ENCODE assay signal across 19 cellular contexts in the genomic region with DNA sequence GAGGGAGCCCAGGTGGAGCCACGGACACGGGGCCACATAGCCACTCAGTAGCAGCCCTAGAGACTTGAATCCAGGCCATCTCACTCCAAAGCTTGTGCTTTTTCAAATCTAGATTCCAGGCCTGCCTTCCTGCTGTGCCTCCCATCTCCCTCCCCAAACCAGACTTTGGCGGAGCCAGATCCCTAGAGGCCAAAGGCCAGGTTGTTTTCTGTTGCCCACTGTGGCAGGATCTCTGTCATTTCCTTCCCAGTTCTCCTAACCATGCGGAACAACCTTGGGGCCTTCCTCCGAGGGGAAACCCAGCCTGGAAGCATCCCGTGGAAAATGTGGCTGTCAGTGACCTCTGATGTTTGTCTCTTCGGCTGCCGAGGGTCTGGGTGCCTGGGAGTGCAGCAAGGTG. TPM values are rescaled to one million over a fixed set of nuclear protein-coding genes. Genes with fewer than 3 reads are reported as not detected.
A peak's percentile ranks its signal among the peaks of the same experiment; 100 is the strongest.
DNase-seq lines count a peak whose midpoint lies in the region; ATAC-seq and TF ChIP-seq lines count a peak whose summit lies in the region.
"Had no signal": no experiment of that assay in that cellular context is flagged by ENCODE, and none has a peak within 500 bp of the region (broad histone marks: within the 10 kb centered on the region; RNA-seq: fewer than 3 reads in every experiment).

No MANE protein-coding gene starts in this region.

- H4K20me1 ChIP-seq in mammary epithelial cell (ENCODE audit: insufficient read depth, low read length), result no peaks in the 10 kb centered on the region

- no peaks in the 10 kb centered on the region for H3K36me3 Mint-ChIP-seq in activated naive CD4-positive, alpha-beta T cell treated with anti-CD3 and anti-CD28 coated beads, Interleukin-2, amount 50 U/mL, for 72 hours
- H3K36me3 Mint-ChIP-seq: activated naive CD4-positive, alpha-beta T cell treated with anti-CD3 and anti-CD28 coated beads, Interleukin-2, amount 50 U/mL, for 24 hours had no signal

- TF ChIP-seq CTCF in breast epithelium (IDR thresholded peaks at IDR 0.05) (no peak), mammary epithelial cell (conservative IDR thresholded peaks at IDR 0.05 in 1 of 2, IDR thresholded peaks at IDR 0.05 in 1 of 2; ENCODE audit: extremely low read depth in 1 of 2, insufficient read depth in 1 of 2, low read depth in 1 of 2, low read length in 2 of 2) (no peak), lower lobe of right lung (IDR thresholded peaks at IDR 0.05) (no peak), upper lobe of right lung (IDR thresholded peaks at IDR 0.05) (no peak)

- no peaks in the 10 kb centered on the region for H3K9me3 Mint-ChIP-seq in activated naive CD4-positive, alpha-beta T cell treated with anti-CD3 and anti-CD28 coated beads, Interleukin-2, amount 50 U/mL, for 72 hours
- H3K9me3 Mint-ChIP-seq: activated naive CD4-positive, alpha-beta T cell treated with anti-CD3 and anti-CD28 coated beads, Interleukin-2, amount 50 U/mL, for 24 hours had no signal

- TF ChIP-seq POLR2A in breast epithelium (IDR thresholded peaks at IDR 0.05), result no peak

- DNase-seq in breast epithelium (ENCODE audit: low spot score in 2 of 2) (no peak), mammary epithelial cell (no peak), lower lobe of right lung (no peak), upper lobe of right lung (no peak), hypothalamus (lab: John Stamatoyannopoulos, UW) (no peak)
- DNase-seq in activated naive CD4-positive, alpha-beta T cell treated with anti-CD3 and anti-CD28 coated beads, Interleukin-2, amount 50 U/mL, for 72 hours (ENCODE audit: low spot score in 2 of 2), result no peak
- DNase-seq: brain microvascular endothelial cell, DMS 273 treated with DMSO at 0.1 percent for 48 hours, dorsolateral prefrontal cortex, GF-D8, islet precursor cell, NCI-H1092 treated with DMSO at 0.1 percent for 48 hours, PC-9, tibial artery had no signal

- 100% methylated on average over 8 of the region's 8 CpGs for WGBS in mammary epithelial cell (ENCODE audit: low coverage, missing lambda C conversion rate)

- CTCF ChIA-PET in mammary epithelial cell (lab: Charles Lee; ENCODE audit: low non-redundant PET), result no interaction called here

- H3K27me3 ChIP-seq in breast epithelium (no peaks in the 10 kb centered on the region), mammary epithelial cell (ENCODE audit: insufficient read depth, low read length) (no peaks in the 10 kb centered on the region), lower lobe of right lung (ENCODE audit: low read depth) (no peaks in the 10 kb centered on the region), upper lobe of right lung (no peaks in the 10 kb centered on the region)
- H3K27me3 ChIP-seq: brain microvascular endothelial cell, dorsolateral prefrontal cortex, tibial artery had no signal

- intact Hi-C loops in breast epithelium (cut with DNase I; ENCODE audit: low total_unique reads), result loop anchor here (10.0 kb wide), 1 partner anchor 189 kb away; no protein-coding TSS in a partner anchor
- intact Hi-C loops in mammary epithelial cell (cut with micrococcal nuclease), result no loop called here
- intact Hi-C loops in lower lobe of right lung (cut with DNase I), result no loop called here
- intact Hi-C loops in upper lobe of right lung (cut with DNase I), result no loop called here

- dilution Hi-C loops in mammary epithelial cell (cut with HindIII; ENCODE audit: low sequenced_read_pairs), result no loop called here

- no peaks in the 10 kb centered on the region for H3K79me2 ChIP-seq in mammary epithelial cell (ENCODE audit: insufficient read depth, low read length)

- H3K36me3 ChIP-seq in breast epithelium, result no peaks in the 10 kb centered on the region
- H3K36me3 ChIP-seq in mammary epithelial cell (ENCODE audit: insufficient read depth, low read length), result no peaks in the 10 kb centered on the region
- no peaks in the 10 kb centered on the region for H3K36me3 ChIP-seq in lower lobe of right lung
- no peaks in the 10 kb centered on the region for H3K36me3 ChIP-seq in upper lobe of right lung
- H3K36me3 ChIP-seq: brain microvascular endothelial cell, tibial artery had no signal

- no peak overlapping the region for H3K27ac Mint-ChIP-seq in activated naive CD4-positive, alpha-beta T cell treated with anti-CD3 and anti-CD28 coated beads, Interleukin-2, amount 50 U/mL, for 72 hours
- H3K27ac Mint-ChIP-seq: activated naive CD4-positive, alpha-beta T cell treated with anti-CD3 and anti-CD28 coated beads, Interleukin-2, amount 50 U/mL, for 24 hours had no signal

- H3K27ac ChIP-seq in breast epithelium (peak overlapping the region; percentile 66 to 83), mammary epithelial cell (ENCODE audit: insufficient read depth, low read depth, low read length) (no peak overlapping the region), lower lobe of right lung (peak overlapping the region; percentile 61), upper lobe of right lung (peak overlapping the region; percentile 66)
- H3K27ac ChIP-seq: 22Rv1, brain microvascular endothelial cell, C4-2B, PC-9, tibial artery had no signal

- no peak overlapping the region for H3K9ac ChIP-seq in mammary epithelial cell (ENCODE audit: insufficient read depth, low read length)

- peak in 1 of 2 donors; percentile 31 for ATAC-seq in lower lobe of right lung
- ATAC-seq in upper lobe of right lung, result peak; percentile 20
- no peak for ATAC-seq in activated naive CD4-positive, alpha-beta T cell treated with anti-CD3 and anti-CD28 coated beads, Interleukin-2, amount 50 U/mL, for 72 hours

- no peak overlapping the region for H3K4me2 ChIP-seq in mammary epithelial cell (ENCODE audit: insufficient read depth, low read depth, low read length)
- H3K4me2 ChIP-seq: PC-9 had no signal

- no peak overlapping the region for H2AFZ ChIP-seq in mammary epithelial cell (ENCODE audit: low read depth, low read length)
- H2AFZ ChIP-seq: PC-9 had no signal

- H3K4me3 ChIP-seq in breast epithelium (no peak overlapping the region), mammary epithelial cell (replicated peaks in 1 of 3; ENCODE audit: insufficient read depth in 1 of 3, low read depth in 2 of 3, low read length in 3 of 3) (no peak overlapping the region), lower lobe of right lung (no peak overlapping the region), upper lobe of right lung (no peak overlapping the region)
- H3K4me3 ChIP-seq: dorsolateral prefrontal cortex, PC-9, skin epidermis, tibial artery had no signal

- H3K9me3 ChIP-seq in breast epithelium (no peaks in the 10 kb centered on the region), mammary epithelial cell (replicated peaks; ENCODE audit: insufficient read depth, low read length) (no peaks in the 10 kb centered on the region), lower lobe of right lung (no peaks in the 10 kb centered on the region), upper lobe of right lung (no peaks in the 10 kb centered on the region)
- H3K9me3 ChIP-seq: tibial artery had no signal

- in situ Hi-C loops in mammary epithelial cell (cut with MboI; ENCODE audit: low sequenced_read_pairs in 2 of 2), result loop anchor here (25.0 kb wide), 2 partner anchors 196 to 371 kb away; a partner anchor contains a TSS

- BruUV-seq in mammary epithelial cell (replicated peaks; lab: Mats Ljungman, UMichigan), result no TSS peak

- H3K4me1 ChIP-seq in breast epithelium (peaks cover 0 to 4% of the 10 kb centered on the region in 2 donors), mammary epithelial cell (ENCODE audit: insufficient read depth, low read length) (peaks cover 16% of the 10 kb centered on the region), lower lobe of right lung (peaks cover 19% of the 10 kb centered on the region), upper lobe of right lung (peaks cover 17% of the 10 kb centered on the region)

RNA-seq across cellular contexts. Expression of a gene that starts 16.4 kb away (rescaled TPM):
- 1,000 to 10,000 TPM; 3,271 to 4,472 (median 4,011) TPM for total RNA-seq in breast epithelium
- 1,000 to 10,000 TPM; 1,819 to 2,158 TPM for total RNA-seq in mammary epithelial cell
- polyA plus RNA-seq in mammary epithelial cell, result 6,134 TPM
- 1,433 TPM for polyA minus RNA-seq in mammary epithelial cell
- total RNA-seq in lower lobe of right lung, result 1,651 TPM
- total RNA-seq in upper lobe of right lung, result 1,578 TPM
- total RNA-seq in activated naive CD4-positive, alpha-beta T cell treated with anti-CD3 and anti-CD28 coated beads, Interleukin-2, amount 50 U/mL, for 72 hours, result 1,000 to 10,000 TPM; 2,876 to 3,412 TPM

RNA-seq across cellular contexts. Expression of a gene that starts 42.0 kb away (rescaled TPM):
- total RNA-seq in breast epithelium (10 to 100 TPM; 46.7 to 92.3 (median 74.1) TPM), mammary epithelial cell (100 to 1,000 TPM; 114 to 128 TPM), lower lobe of right lung (117 TPM), upper lobe of right lung (143 TPM)
- polyA plus RNA-seq in mammary epithelial cell, result 43.2 TPM
- 101 TPM for polyA minus RNA-seq in mammary epithelial cell
- total RNA-seq in activated naive CD4-positive, alpha-beta T cell treated with anti-CD3 and anti-CD28 coated beads, Interleukin-2, amount 50 U/mL, for 72 hours, result 1 to 10 TPM in 1 of 2 donors, under 1 TPM in 1; 0.87 to 4.5 TPM

RNA-seq across cellular contexts. Expression of a gene that starts 53.2 kb away (rescaled TPM):
- total RNA-seq in breast epithelium (100 to 1,000 TPM; 382 to 393 (median 392) TPM), mammary epithelial cell (1 to 10 TPM; 6.8 to 9.7 TPM), lower lobe of right lung (4,221 TPM), upper lobe of right lung (2,961 TPM)
- polyA plus RNA-seq in mammary epithelial cell, result 7.4 TPM
- 22.1 TPM for polyA minus RNA-seq in mammary epithelial cell
- 100 to 1,000 TPM; 249 to 277 TPM for total RNA-seq in activated naive CD4-positive, alpha-beta T cell treated with anti-CD3 and anti-CD28 coated beads, Interleukin-2, amount 50 U/mL, for 72 hours
- total RNA-seq: osteocyte had no signal

Comparison
In these comparisons a context has a peak if more than half of its experiments do, and no peak if none do; other contexts are left out.
1. RNA of a gene that starts 53.2 kb away (total RNA-seq): 4,221 TPM in lower lobe of right lung (single experiment), 2,961 TPM in upper lobe of right lung (single experiment), 382 to 393 TPM in breast epithelium and 249 to 277 TPM in activated naive CD4-positive, alpha-beta T cell treated with anti-CD3 and anti-CD28 coated beads, Interleukin-2, amount 50 U/mL, for 72 hours; 6.8 to 9.7 TPM in mammary epithelial cell; every median in the first group is over 10 times any median in the second.
2. RNA of a gene that starts 42.0 kb away (total RNA-seq): 143 TPM in upper lobe of right lung (single experiment), 114 to 128 TPM in mammary epithelial cell, 117 TPM in lower lobe of right lung (single experiment) and 46.7 to 92.3 TPM in breast epithelium; 0.87 to 4.5 TPM in activated naive CD4-positive, alpha-beta T cell treated with anti-CD3 and anti-CD28 coated beads, Interleukin-2, amount 50 U/mL, for 72 hours; every median in the first group is over 4 times any median in the second.